11 cellular contexts compared by ENCODE assay signal in the genomic region with DNA sequence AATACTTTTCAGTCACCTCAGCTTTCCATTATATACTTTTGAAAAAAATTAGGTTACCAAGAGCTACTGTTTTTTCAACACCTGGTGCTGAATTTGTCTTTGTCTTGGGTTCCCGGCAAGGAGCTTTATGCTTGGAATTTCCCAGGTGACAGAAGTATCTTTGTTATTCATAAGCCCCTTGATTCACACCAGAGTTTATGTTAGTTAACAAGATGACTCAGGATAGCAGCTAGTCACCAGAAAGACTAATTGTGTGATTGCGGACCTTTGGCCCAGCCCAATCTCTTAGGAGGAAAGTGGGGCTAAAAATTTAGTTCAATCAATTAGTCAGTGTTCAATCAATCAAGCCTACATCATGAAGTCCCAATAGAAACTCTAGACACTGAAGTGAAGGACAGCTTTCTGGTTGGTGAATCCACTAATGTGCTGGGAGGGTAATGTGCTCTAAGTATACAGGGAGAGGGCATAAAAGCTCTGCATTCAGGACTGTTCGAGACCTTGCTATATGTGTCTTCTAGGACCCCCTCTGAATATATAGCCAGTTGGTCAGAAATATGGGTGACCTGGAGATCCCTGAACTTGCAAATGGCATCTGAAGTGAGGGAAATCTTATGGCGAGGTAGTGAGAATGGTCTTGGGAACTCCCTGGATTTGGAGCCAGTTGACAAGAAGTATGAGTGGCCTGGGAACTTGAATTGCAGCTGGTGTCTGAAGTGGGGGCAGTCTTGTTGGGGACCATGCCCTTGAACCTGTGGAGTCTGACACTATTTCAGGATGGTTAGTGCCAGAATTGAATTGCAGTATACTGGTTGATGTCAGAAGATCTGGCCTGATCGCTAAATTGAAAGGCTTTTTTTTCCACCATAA. TPM values are rescaled to one million over a fixed set of nuclear protein-coding genes. Genes with fewer than 3 reads are reported as not detected.
DNase-seq lines count a peak whose midpoint lies in the region; TF ChIP-seq lines count a peak whose summit lies in the region.
"Had no signal": no experiment of that assay in that cellular context is flagged by ENCODE, and none has a peak within 500 bp of the region (broad histone marks: within the 10 kb centered on the region; RNA-seq: fewer than 3 reads in every experiment).

No MANE protein-coding gene starts in this region.

- H3K4me3 Mint-ChIP-seq in T-helper 2 cell treated with Interferon-gamma antibody and Interleukin-4, amounts not matched to agents 5 μg/mL and 100 μg/mL, for 36 hours, result no peak overlapping the region

- POLR2A ChIA-PET in PC-9 (lab: Charles Lee; ENCODE audit: unreplicated experiment), result interaction anchor here (0.6 to 0.7 kb wide), 2 partner anchors 24 to 33 kb away, joined by 6 to 11 read pairs; no protein-coding TSS in a partner anchor

- H3F3A ChIP-seq in PC-9 (ENCODE audit: insufficient read depth, low read depth), result peaks cover 3% of the 10 kb centered on the region

- H3K79me2 ChIP-seq in PC-9 (ENCODE audit: low read depth) (peaks cover 38% of the 10 kb centered on the region), fibroblast of lung (ENCODE audit: control insufficient read depth, insufficient read depth, low read length) (peaks cover 69% of the 10 kb centered on the region)

- no peak overlapping the region for H3K27ac ChIP-seq in PC-9
- no peak overlapping the region for H3K27ac ChIP-seq in fibroblast of lung (ENCODE audit: insufficient read depth, low read length)
- H3K27ac ChIP-seq in skeletal muscle tissue (ENCODE audit: low read depth, low read length), result peak overlapping the region; percentile 9

- H3K27me3 Mint-ChIP-seq in T-helper 2 cell treated with Interferon-gamma antibody and Interleukin-4, amounts not matched to agents 5 μg/mL and 100 μg/mL, for 36 hours (ENCODE audit: low read depth), result no peaks in the 10 kb centered on the region

- H2AFZ ChIP-seq in PC-9 (no peak overlapping the region), fibroblast of lung (ENCODE audit: low read length) (no peak overlapping the region)

- DNase-seq in T-helper 2 cell treated with Interferon-gamma antibody and Interleukin-4, amounts not matched to agents 5 μg/mL and 100 μg/mL, for 36 hours (ENCODE audit: low spot score), result no peak
- no peak for DNase-seq in T-helper 2 cell
- peak in 1 of 2 experiments; percentile 62 for DNase-seq in PC-9
- DNase-seq in fibroblast of lung (ENCODE audit: low read depth in 2 of 2), result peak in 1 of 2 donors; percentile 55
- DNase-seq in T-helper 9 cell, result no peak
- DNase-seq in foreskin melanocyte, result no peak
- no peak for DNase-seq in NCI-H510A treated with DMSO at 0.1 percent for 48 hours (lab: John Stamatoyannopoulos, UW)
- DNase-seq: activated gamma-delta T cell treated with Interleukin-2 at 50 U/mL for 16 hours; NCI-H1694; stimulated activated CD8-positive, alpha-beta memory T cell treated with anti-CD3 and anti-CD28 coated beads, Interleukin-4, amount 100 ng/mL, for 48 hours had no signal

- peak overlapping the region; percentile 55 for H3K27ac Mint-ChIP-seq in T-helper 2 cell treated with Interferon-gamma antibody and Interleukin-4, amounts not matched to agents 5 μg/mL and 100 μg/mL, for 36 hours

- H3K4me3 ChIP-seq in PC-9, result no peak overlapping the region
- peak overlapping the region in 1 of 4 experiments; percentile 5 for H3K4me3 ChIP-seq in fibroblast of lung (replicated peaks in 1 of 4; ENCODE audit: control extremely low read depth in 1 of 4, insufficient read depth in 1 of 4, low read depth in 3 of 4, low read length in 4 of 4)
- no peak overlapping the region for H3K4me3 ChIP-seq in skeletal muscle tissue (ENCODE audit: low read length in 3 of 3)

- H4K20me1 ChIP-seq in PC-9 (ENCODE audit: insufficient read depth) (peaks cover 22% of the 10 kb centered on the region), fibroblast of lung (ENCODE audit: control insufficient read depth, extremely low read depth, insufficient read depth, low read length) (no peaks in the 10 kb centered on the region)

- H3K9ac ChIP-seq in fibroblast of lung (ENCODE audit: insufficient read depth, low read length), result no peak overlapping the region
- no peak overlapping the region for H3K9ac ChIP-seq in skeletal muscle tissue (ENCODE audit: low read depth in 1 of 3, low read length in 3 of 3)

- no peaks in the 10 kb centered on the region for H3K9me3 Mint-ChIP-seq in T-helper 2 cell treated with Interferon-gamma antibody and Interleukin-4, amounts not matched to agents 5 μg/mL and 100 μg/mL, for 36 hours

- H3K4me2 ChIP-seq in PC-9 (peak overlapping the region; percentile 1; the same call in 1 of the 2 replicates), fibroblast of lung (ENCODE audit: extremely low read depth, insufficient read depth, low read length) (peak overlapping the region; percentile 20)

- BruUV-seq in PC-9 (replicated peaks; lab: Mats Ljungman, UMichigan), result no TSS peak

- H3K4me1 ChIP-seq in PC-9 (replicated peaks; ENCODE audit: insufficient read depth), result peaks cover 7% of the 10 kb centered on the region; the same call in 1 of the 2 replicates
- H3K4me1 ChIP-seq in fibroblast of lung (ENCODE audit: control insufficient read depth, extremely low read depth, insufficient read depth, low read length), result peaks cover 10% of the 10 kb centered on the region
- peaks cover 3 to 12% (median 12%) of the 10 kb centered on the region in 3 donors for H3K4me1 ChIP-seq in skeletal muscle tissue (ENCODE audit: control insufficient read depth in 3 of 3, insufficient read depth in 3 of 3, low read length in 3 of 3)

- no peak for TF ChIP-seq CTCF in PC-9 (conservative IDR thresholded peaks at IDR 0.05)
- no peak for TF ChIP-seq CTCF in fibroblast of lung (conservative IDR thresholded peaks at IDR 0.05 in 1 of 2, IDR thresholded peaks at IDR 0.05 in 1 of 2; ENCODE audit: low read depth in 1 of 2, low read length in 2 of 2)

- H3K9me3 ChIP-seq in PC-9 (ENCODE audit: insufficient read depth, low read depth), result 0 out of 2 replicates have a peak, but pooled peaks cover 3% of the 10 kb centered on the region
- H3K9me3 ChIP-seq in fibroblast of lung (ENCODE audit: control insufficient read depth, insufficient read depth, low read depth, low read length), result no peaks in the 10 kb centered on the region
- H3K9me3 ChIP-seq in skeletal muscle tissue (ENCODE audit: control insufficient read depth in 3 of 3, low read length in 3 of 3), result no peaks in the 10 kb centered on the region

- H3K9me2 ChIP-seq in PC-9 (ENCODE audit: insufficient read depth), result no peaks in the 10 kb centered on the region

- peaks cover 19% of the 10 kb centered on the region for H3K4me1 Mint-ChIP-seq in T-helper 2 cell treated with Interferon-gamma antibody and Interleukin-4, amounts not matched to agents 5 μg/mL and 100 μg/mL, for 36 hours (ENCODE audit: low read depth)

- H3K36me3 Mint-ChIP-seq in T-helper 2 cell treated with Interferon-gamma antibody and Interleukin-4, amounts not matched to agents 5 μg/mL and 100 μg/mL, for 36 hours (ENCODE audit: low read depth), result peaks cover 30% of the 10 kb centered on the region

- CTCF ChIA-PET in PC-9 (lab: Charles Lee), result interaction anchor here (0.6 to 1.3 kb wide), 4 partner anchors 59 to 434 kb away, joined by 3 read pairs; no protein-coding TSS in a partner anchor

- peaks cover 7% of the 10 kb centered on the region; the same call in 1 of the 2 replicates for H3K36me3 ChIP-seq in PC-9 (ENCODE audit: low read depth)
- H3K36me3 ChIP-seq in fibroblast of lung (ENCODE audit: control insufficient read depth, insufficient read depth, low read length), result no peaks in the 10 kb centered on the region
- H3K36me3 ChIP-seq in skeletal muscle tissue (ENCODE audit: control insufficient read depth in 3 of 3, insufficient read depth in 3 of 3, low read length in 3 of 3), result peaks cover 0 to 10% (median 8%) of the 10 kb centered on the region in 3 donors

- H3K27me3 ChIP-seq in PC-9 (ENCODE audit: insufficient read depth, low read depth), result no peaks in the 10 kb centered on the region
- H3K27me3 ChIP-seq in fibroblast of lung (ENCODE audit: control insufficient read depth, insufficient read depth, low read length), result no peaks in the 10 kb centered on the region
- H3K27me3 ChIP-seq in skeletal muscle tissue (ENCODE audit: control insufficient read depth in 3 of 3, insufficient read depth in 3 of 3, low read length in 3 of 3), result no peaks in the 10 kb centered on the region

- intact Hi-C loops in PC-9 (cut with micrococcal nuclease; ENCODE audit: unreplicated experiment), result loop anchor here (2.0 kb wide), 1 partner anchor 16 kb away; a partner anchor contains a TSS

RNA-seq across cellular contexts. Expression of a gene that starts 16.2 kb away (rescaled TPM):
- total RNA-seq in PC-9 (2021) (78.2 and 122 TPM in 2 replicates), fibroblast of lung (129 and 153 TPM in 2 replicates), skeletal muscle tissue (63.7 TPM)
- polyA plus RNA-seq in fibroblast of lung, result 70.9 and 111 TPM in 2 replicates
- 113 and 142 TPM in 2 replicates for polyA plus RNA-seq in fibroblast of lung (2012)
- 8.8 and 13.3 TPM in 2 replicates for polyA minus RNA-seq in fibroblast of lung (ENCODE audit: low replicate concordance)

RNA-seq across cellular contexts. Expression of a gene that starts 24.8 kb away (rescaled TPM):
- 484 and 524 TPM in 2 replicates for total RNA-seq in PC-9 (2021)
- 91.9 and 115 TPM in 2 replicates for total RNA-seq in fibroblast of lung
- 155 and 159 TPM in 2 replicates for polyA plus RNA-seq in fibroblast of lung
- 557 and 570 TPM in 2 replicates for polyA plus RNA-seq in fibroblast of lung (2012)
- 25.5 and 47.5 TPM in 2 replicates for polyA minus RNA-seq in fibroblast of lung (ENCODE audit: low replicate concordance)
- 280 TPM for total RNA-seq in skeletal muscle tissue
